Comparison of ENCODE assay signal across 1 cellular context in the genomic region with DNA sequence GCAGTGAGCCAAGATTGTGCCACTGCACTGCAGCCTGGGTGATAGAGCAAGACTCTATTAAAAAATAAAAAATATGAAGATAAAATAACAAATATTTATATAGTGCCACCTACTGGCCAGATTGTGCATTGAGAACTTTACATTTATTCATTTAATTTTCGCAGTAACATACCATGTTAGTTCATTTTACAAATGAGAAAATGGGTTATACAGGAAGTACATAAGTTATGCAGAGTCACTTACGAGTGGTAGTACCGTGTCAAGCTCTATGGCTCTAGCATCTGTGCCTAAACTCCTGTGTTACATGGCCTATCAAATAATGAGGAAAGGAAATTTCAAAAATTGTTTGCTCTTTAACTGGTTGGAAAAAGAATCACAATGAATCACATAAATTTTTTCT.
TF ChIP-seq lines count a peak whose summit lies in the region.

No MANE protein-coding gene starts in this region.

TF ChIP-seq in GM23338, 12 proteins besides CTCF, POLR2A, EP300 and RAD21 (continued from another document):
- TF ChIP-seq, protein P1, sequence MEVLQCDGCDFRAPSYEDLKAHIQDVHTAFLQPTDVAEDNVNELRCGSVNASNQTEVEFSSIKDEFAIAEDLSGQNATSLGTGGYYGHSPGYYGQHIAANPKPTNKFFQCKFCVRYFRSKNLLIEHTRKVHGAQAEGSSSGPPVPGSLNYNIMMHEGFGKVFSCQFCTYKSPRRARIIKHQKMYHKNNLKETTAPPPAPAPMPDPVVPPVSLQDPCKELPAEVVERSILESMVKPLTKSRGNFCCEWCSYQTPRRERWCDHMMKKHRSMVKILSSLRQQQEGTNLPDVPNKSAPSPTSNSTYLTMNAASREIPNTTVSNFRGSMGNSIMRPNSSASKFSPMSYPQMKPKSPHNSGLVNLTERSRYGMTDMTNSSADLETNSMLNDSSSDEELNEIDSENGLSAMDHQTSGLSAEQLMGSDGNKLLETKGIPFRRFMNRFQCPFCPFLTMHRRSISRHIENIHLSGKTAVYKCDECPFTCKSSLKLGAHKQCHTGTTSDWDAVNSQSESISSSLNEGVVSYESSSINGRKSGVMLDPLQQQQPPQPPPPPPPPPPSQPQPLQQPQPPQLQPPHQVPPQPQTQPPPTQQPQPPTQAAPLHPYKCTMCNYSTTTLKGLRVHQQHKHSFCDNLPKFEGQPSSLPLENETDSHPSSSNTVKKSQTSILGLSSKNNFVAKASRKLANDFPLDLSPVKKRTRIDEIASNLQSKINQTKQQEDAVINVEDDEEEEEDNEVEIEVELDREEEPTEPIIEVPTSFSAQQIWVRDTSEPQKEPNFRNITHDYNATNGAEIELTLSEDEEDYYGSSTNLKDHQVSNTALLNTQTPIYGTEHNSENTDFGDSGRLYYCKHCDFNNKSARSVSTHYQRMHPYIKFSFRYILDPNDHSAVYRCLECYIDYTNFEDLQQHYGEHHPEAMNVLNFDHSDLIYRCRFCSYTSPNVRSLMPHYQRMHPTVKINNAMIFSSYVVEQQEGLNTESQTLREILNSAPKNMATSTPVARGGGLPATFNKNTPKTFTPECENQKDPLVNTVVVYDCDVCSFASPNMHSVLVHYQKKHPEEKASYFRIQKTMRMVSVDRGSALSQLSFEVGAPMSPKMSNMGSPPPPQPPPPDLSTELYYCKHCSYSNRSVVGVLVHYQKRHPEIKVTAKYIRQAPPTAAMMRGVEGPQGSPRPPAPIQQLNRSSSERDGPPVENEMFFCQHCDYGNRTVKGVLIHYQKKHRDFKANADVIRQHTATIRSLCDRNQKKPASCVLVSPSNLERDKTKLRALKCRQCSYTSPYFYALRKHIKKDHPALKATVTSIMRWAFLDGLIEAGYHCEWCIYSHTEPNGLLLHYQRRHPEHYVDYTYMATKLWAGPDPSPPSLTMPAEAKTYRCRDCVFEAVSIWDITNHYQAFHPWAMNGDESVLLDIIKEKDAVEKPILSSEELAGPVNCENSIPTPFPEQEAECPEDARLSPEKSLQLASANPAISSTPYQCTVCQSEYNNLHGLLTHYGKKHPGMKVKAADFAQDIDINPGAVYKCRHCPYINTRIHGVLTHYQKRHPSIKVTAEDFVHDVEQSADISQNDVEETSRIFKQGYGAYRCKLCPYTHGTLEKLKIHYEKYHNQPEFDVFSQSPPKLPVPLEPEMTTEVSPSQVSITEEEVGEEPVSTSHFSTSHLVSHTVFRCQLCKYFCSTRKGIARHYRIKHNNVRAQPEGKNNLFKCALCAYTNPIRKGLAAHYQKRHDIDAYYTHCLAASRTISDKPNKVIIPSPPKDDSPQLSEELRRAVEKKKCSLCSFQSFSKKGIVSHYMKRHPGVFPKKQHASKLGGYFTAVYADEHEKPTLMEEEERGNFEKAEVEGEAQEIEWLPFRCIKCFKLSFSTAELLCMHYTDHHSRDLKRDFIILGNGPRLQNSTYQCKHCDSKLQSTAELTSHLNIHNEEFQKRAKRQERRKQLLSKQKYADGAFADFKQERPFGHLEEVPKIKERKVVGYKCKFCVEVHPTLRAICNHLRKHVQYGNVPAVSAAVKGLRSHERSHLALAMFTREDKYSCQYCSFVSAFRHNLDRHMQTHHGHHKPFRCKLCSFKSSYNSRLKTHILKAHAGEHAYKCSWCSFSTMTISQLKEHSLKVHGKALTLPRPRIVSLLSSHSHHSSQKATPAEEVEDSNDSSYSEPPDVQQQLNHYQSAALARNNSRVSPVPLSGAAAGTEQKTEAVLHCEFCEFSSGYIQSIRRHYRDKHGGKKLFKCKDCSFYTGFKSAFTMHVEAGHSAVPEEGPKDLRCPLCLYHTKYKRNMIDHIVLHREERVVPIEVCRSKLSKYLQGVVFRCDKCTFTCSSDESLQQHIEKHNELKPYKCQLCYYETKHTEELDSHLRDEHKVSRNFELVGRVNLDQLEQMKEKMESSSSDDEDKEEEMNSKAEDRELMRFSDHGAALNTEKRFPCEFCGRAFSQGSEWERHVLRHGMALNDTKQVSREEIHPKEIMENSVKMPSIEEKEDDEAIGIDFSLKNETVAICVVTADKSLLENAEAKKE (CRISPR knock-in tag; IDR thresholded peaks at IDR 0.05), result no peak
- TF ChIP-seq JUNB (IDR thresholded peaks at IDR 0.05; ENCODE audit: unreplicated experiment) (no peak), POLR2AphosphoS5 (IDR thresholded peaks at IDR 0.05; ENCODE audit: low read depth) (no peak), STAT1 (IDR thresholded peaks at IDR 0.05; ENCODE audit: unreplicated experiment) (no peak)
